In genomic region chr1:77283701-77284425, GRCh38 we compare ENCODE assay signal across 19 cellular contexts. TPM values are rescaled to one million over a fixed set of nuclear protein-coding genes. Genes with fewer than 3 reads are reported as not detected.
DNase-seq lines count a peak whose midpoint lies in the region; ATAC-seq and TF ChIP-seq lines count a peak whose summit lies in the region.
"Had no signal": no experiment of that assay in that cellular context is flagged by ENCODE, and none has a peak within 500 bp of the region (broad histone marks: within the 10 kb centered on the region; RNA-seq: fewer than 3 reads in every experiment).

No MANE protein-coding gene starts in this region.

- no peaks in the 10 kb centered on the region for H3K36me3 Mint-ChIP-seq in activated CD8-positive, alpha-beta T cell treated with anti-CD3 and anti-CD28 coated beads for 36 hours (ENCODE audit: low read depth)
- no peaks in the 10 kb centered on the region for H3K36me3 Mint-ChIP-seq in activated CD8-positive, alpha-beta T cell treated with anti-CD3 and anti-CD28 coated beads, Interleukin-2, amount 10 ng/mL, durations not matched to agents 7 days and 5 days (ENCODE audit: low read depth)
- no peaks in the 10 kb centered on the region for H3K36me3 Mint-ChIP-seq in progenitor cell of endocrine pancreas (ENCODE audit: insufficient read depth)

- peaks cover 41% of the 10 kb centered on the region for H3K4me1 ChIP-seq in OCI-LY1 (ENCODE audit: insufficient read depth, low read length, severe bottlenecking)
- no peaks in the 10 kb centered on the region for H3K4me1 ChIP-seq in foreskin keratinocyte
- H3K4me1 ChIP-seq: parathyroid adenoma had no signal

- POLR2A ChIA-PET in activated CD8-positive, alpha-beta T cell treated with anti-CD3 and anti-CD28 coated beads for 36 hours (lab: Charles Lee), result interaction anchor here (0.6 kb wide), 1 partner anchor 103 kb away, joined by 3 read pairs; no protein-coding TSS in a partner anchor
- POLR2A ChIA-PET in activated CD8-positive, alpha-beta T cell treated with anti-CD3 and anti-CD28 coated beads, Interleukin-2, amount 10 ng/mL, durations not matched to agents 7 days and 5 days (lab: Charles Lee), result no interaction called here

- ATAC-seq in activated CD8-positive, alpha-beta T cell treated with anti-CD3 and anti-CD28 coated beads for 36 hours, result no peak
- ATAC-seq in activated CD8-positive, alpha-beta T cell treated with anti-CD3 and anti-CD28 coated beads, Interleukin-2, amount 10 ng/mL, durations not matched to agents 7 days and 5 days, result no peak
- ATAC-seq in foreskin keratinocyte, result no peak
- no peak for ATAC-seq in HG03432 (IDR thresholded peaks at IDR 0.05; ENCODE audit: unreplicated experiment)

- no peaks in the 10 kb centered on the region for H4K20me1 ChIP-seq in OCI-LY1 (ENCODE audit: insufficient read depth, low read length)

- no peak overlapping the region for H3K27ac ChIP-seq in OCI-LY1 (ENCODE audit: low read depth, low read length, poor library complexity, severe bottlenecking)
- no peak overlapping the region for H3K27ac ChIP-seq in foreskin keratinocyte
- H3K27ac ChIP-seq: epithelial cell of prostate, parathyroid adenoma, PC-9, tibial nerve had no signal

- peak overlapping the region; percentile 18 for H3K4me3 Mint-ChIP-seq in activated CD8-positive, alpha-beta T cell treated with anti-CD3 and anti-CD28 coated beads for 36 hours
- no peak overlapping the region for H3K4me3 Mint-ChIP-seq in activated CD8-positive, alpha-beta T cell treated with anti-CD3 and anti-CD28 coated beads, Interleukin-2, amount 10 ng/mL, durations not matched to agents 7 days and 5 days
- H3K4me3 Mint-ChIP-seq in progenitor cell of endocrine pancreas (ENCODE audit: low read depth), result peak overlapping the region; percentile 64

- no peak overlapping the region for H3K9ac ChIP-seq in OCI-LY1 (ENCODE audit: low read length)
- H3K9ac ChIP-seq: parathyroid adenoma had no signal

- H2AFZ ChIP-seq in OCI-LY1 (ENCODE audit: low read length), result no peak overlapping the region
- H2AFZ ChIP-seq: parathyroid adenoma, PC-9 had no signal

- peaks cover 22% of the 10 kb centered on the region for H3K4me1 Mint-ChIP-seq in activated CD8-positive, alpha-beta T cell treated with anti-CD3 and anti-CD28 coated beads for 36 hours (ENCODE audit: low read depth)
- H3K4me1 Mint-ChIP-seq in activated CD8-positive, alpha-beta T cell treated with anti-CD3 and anti-CD28 coated beads, Interleukin-2, amount 10 ng/mL, durations not matched to agents 7 days and 5 days (ENCODE audit: low read depth), result peaks cover 26% of the 10 kb centered on the region
- peaks cover 11% of the 10 kb centered on the region for H3K4me1 Mint-ChIP-seq in progenitor cell of endocrine pancreas (ENCODE audit: low read depth)

- H3K36me3 ChIP-seq in OCI-LY1 (ENCODE audit: insufficient read depth, low read length), result no peaks in the 10 kb centered on the region
- H3K36me3 ChIP-seq: tibial nerve had no signal

- no peaks in the 10 kb centered on the region for H3F3A ChIP-seq in OCI-LY1 (ENCODE audit: insufficient read depth, low read length)

- H3K4me3 ChIP-seq in OCI-LY1 (ENCODE audit: low read depth, low read length, poor library complexity, severe bottlenecking), result peak overlapping the region; percentile 55
- H3K4me3 ChIP-seq: PC-9 had no signal

- intact Hi-C loops in activated CD8-positive, alpha-beta T cell treated with anti-CD3 and anti-CD28 coated beads for 36 hours (cut with micrococcal nuclease), result no loop called here

- H3K27ac Mint-ChIP-seq in activated CD8-positive, alpha-beta T cell treated with anti-CD3 and anti-CD28 coated beads for 36 hours, result no peak overlapping the region
- no peak overlapping the region for H3K27ac Mint-ChIP-seq in activated CD8-positive, alpha-beta T cell treated with anti-CD3 and anti-CD28 coated beads, Interleukin-2, amount 10 ng/mL, durations not matched to agents 7 days and 5 days
- H3K27ac Mint-ChIP-seq in progenitor cell of endocrine pancreas, result no peak overlapping the region

- CTCF ChIA-PET in activated CD8-positive, alpha-beta T cell treated with anti-CD3 and anti-CD28 coated beads for 36 hours (lab: Charles Lee), result interaction anchor here (0.6 kb wide), 1 partner anchor 46 kb away, joined by 4 read pairs; no protein-coding TSS in a partner anchor
- CTCF ChIA-PET in activated CD8-positive, alpha-beta T cell treated with anti-CD3 and anti-CD28 coated beads, Interleukin-2, amount 10 ng/mL, durations not matched to agents 7 days and 5 days (lab: Charles Lee), result interaction anchor here (1.8 kb wide), 1 partner anchor 250 kb away, joined by 4 read pairs; no protein-coding TSS in a partner anchor

- H3K27me3 ChIP-seq in OCI-LY1 (ENCODE audit: insufficient read depth, low read length) (no peaks in the 10 kb centered on the region), foreskin keratinocyte (peaks cover 93% of the 10 kb centered on the region)
- H3K27me3 ChIP-seq: tibial nerve had no signal

- DNase-seq in activated CD8-positive, alpha-beta T cell treated with anti-CD3 and anti-CD28 coated beads for 36 hours, result no peak
- no peak for DNase-seq in activated CD8-positive, alpha-beta T cell treated with anti-CD3 and anti-CD28 coated beads, Interleukin-2, amount 10 ng/mL, durations not matched to agents 7 days and 5 days
- peak; percentile 62 for DNase-seq in globus pallidus (ENCODE audit: low spot score)
- no peak for DNase-seq in progenitor cell of endocrine pancreas (ENCODE audit: low spot score, unreplicated experiment)
- DNase-seq in foreskin keratinocyte, result no peak
- no peak for DNase-seq in activated CD8-positive, alpha-beta memory T cell treated with anti-CD3 and anti-CD28 coated beads, Interleukin-2, amount 50 U/mL, for 4 hours
- DNase-seq: ACHN; activated CD4-positive, alpha-beta T cell treated with anti-CD3 and anti-CD28 coated beads for 4 hours; activated naive CD4-positive, alpha-beta T cell treated with anti-CD3 and anti-CD28 coated beads, Interleukin-2, amount 50 U/mL, for 16 hours; cerebellar nuclear complex; NCI-H1092; NCI-H345; PC-9 had no signal

- no peak for TF ChIP-seq CTCF in activated CD8-positive, alpha-beta T cell treated with anti-CD3 and anti-CD28 coated beads for 36 hours (IDR thresholded peaks at IDR 0.05)
- TF ChIP-seq CTCF in OCI-LY1 (IDR thresholded peaks at IDR 0.05; ENCODE audit: low read length) (no peak), progenitor cell of endocrine pancreas (IDR thresholded peaks at IDR 0.05; ENCODE audit: unreplicated experiment) (no peak), foreskin keratinocyte (conservative IDR thresholded peaks at IDR 0.05) (no peak)

- H3K79me2 ChIP-seq in OCI-LY1 (ENCODE audit: insufficient read depth, low read length), result no peaks in the 10 kb centered on the region
- H3K79me2 ChIP-seq: parathyroid adenoma had no signal

- H3K9me3 Mint-ChIP-seq in activated CD8-positive, alpha-beta T cell treated with anti-CD3 and anti-CD28 coated beads for 36 hours, result no peaks in the 10 kb centered on the region
- no peaks in the 10 kb centered on the region for H3K9me3 Mint-ChIP-seq in activated CD8-positive, alpha-beta T cell treated with anti-CD3 and anti-CD28 coated beads, Interleukin-2, amount 10 ng/mL, durations not matched to agents 7 days and 5 days (ENCODE audit: insufficient read depth)
- no peaks in the 10 kb centered on the region for H3K9me3 Mint-ChIP-seq in progenitor cell of endocrine pancreas (ENCODE audit: low read depth)

- peaks cover 2% of the 10 kb centered on the region for H3K27me3 Mint-ChIP-seq in activated CD8-positive, alpha-beta T cell treated with anti-CD3 and anti-CD28 coated beads for 36 hours
- peaks cover 22% of the 10 kb centered on the region for H3K27me3 Mint-ChIP-seq in activated CD8-positive, alpha-beta T cell treated with anti-CD3 and anti-CD28 coated beads, Interleukin-2, amount 10 ng/mL, durations not matched to agents 7 days and 5 days (ENCODE audit: low read depth)
- peaks cover 71% of the 10 kb centered on the region for H3K27me3 Mint-ChIP-seq in progenitor cell of endocrine pancreas

- no peaks in the 10 kb centered on the region for H3K9me3 ChIP-seq in OCI-LY1 (ENCODE audit: low read length)
- H3K9me3 ChIP-seq: tibial nerve had no signal

- no peak overlapping the region; the same call in 1 of the 2 replicates for H3K4me2 ChIP-seq in OCI-LY1 (ENCODE audit: low read length)
- H3K4me2 ChIP-seq: PC-9 had no signal

- no peaks in the 10 kb centered on the region for H3K9me2 ChIP-seq in OCI-LY1 (ENCODE audit: low read depth, low read length)

RNA-seq across cellular contexts. Expression of gene AK5, which starts 2.0 kb away (rescaled TPM):
- total RNA-seq in activated CD8-positive, alpha-beta T cell treated with anti-CD3 and anti-CD28 coated beads for 36 hours, result 1 to 10 TPM; 4.6 to 5.6 TPM
- 1 to 10 TPM in 1 of 2 experiments, under 1 TPM in 1; 0.73 to 1.2 TPM for total RNA-seq in activated CD8-positive, alpha-beta T cell treated with anti-CD3 and anti-CD28 coated beads, Interleukin-2, amount 10 ng/mL, durations not matched to agents 7 days and 5 days
- 4.0 and 4.4 TPM in 2 replicates for total RNA-seq in progenitor cell of endocrine pancreas
- total RNA-seq in foreskin keratinocyte, result 3.8 and 7.9 TPM in 2 replicates
- 5.7 and 13.2 TPM in 2 replicates for polyA plus RNA-seq in foreskin keratinocyte
- total RNA-seq: HepG2 had no signal
- polyA plus RNA-seq: HepG2 had no signal
